ENCODE assay signal across 8 cellular contexts in the genomic region with DNA sequence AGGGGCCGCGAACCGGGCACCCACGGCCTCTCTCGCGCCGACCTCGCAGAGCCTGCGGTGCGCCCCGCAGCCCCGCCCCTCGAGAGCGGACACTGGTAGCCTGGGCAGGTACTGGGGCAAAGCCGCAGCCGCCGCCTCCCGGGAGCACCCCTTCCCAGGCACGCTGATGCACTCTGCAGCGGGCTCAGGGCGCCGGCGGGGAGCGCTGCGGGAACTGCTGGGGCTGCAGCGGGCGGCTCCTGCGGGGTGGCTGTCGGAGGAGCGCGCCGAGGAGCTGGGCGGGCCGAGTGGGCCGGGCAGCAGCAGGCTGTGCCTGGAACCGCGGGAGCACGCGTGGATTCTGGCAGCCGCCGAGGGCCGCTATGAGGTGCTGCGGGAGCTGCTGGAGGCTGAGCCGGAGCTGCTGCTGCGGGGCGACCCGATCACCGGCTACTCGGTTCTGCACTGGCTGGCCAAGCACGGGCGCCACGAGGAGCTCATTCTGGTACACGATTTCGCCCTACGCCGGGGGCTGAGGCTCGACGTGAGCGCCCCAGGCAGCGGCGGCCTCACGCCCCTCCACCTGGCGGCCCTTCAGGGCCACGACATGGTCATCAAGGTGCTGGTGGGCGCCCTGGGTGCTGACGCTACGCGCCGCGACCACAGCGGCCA. TPM values are rescaled to one million over a fixed set of nuclear protein-coding genes. Genes with fewer than 3 reads are reported as not detected.
DNase-seq lines count a peak whose midpoint lies in the region; ATAC-seq, FAIRE-seq and TF ChIP-seq lines count a peak whose summit lies in the region.

No MANE protein-coding gene starts in this region.

- 0% methylated on average over 28 of the region's 71 CpGs; no CpG with 5 or more reads in 1 of the 2 donors for WGBS in body of pancreas, 2 donors

- FAIRE-seq in GM12891 (lab: Jason Lieb, UNC), result no peak

- intact Hi-C loops in body of pancreas (cut with DNase I), result no loop called here
- intact Hi-C loops in left colon (cut with DNase I, micrococcal nuclease), result no loop called here

- H3K27me3 Mint-ChIP-seq in stimulated activated naive B cell treated with anti-CD40 and anti-IgM and Interleukin-4, amounts not matched to agents 10 μg/mL and 1 μg/mL and 100 μg/mL, for 72 hours, result no peaks in the 10 kb centered on the region

- peaks cover 3 to 5% of the 10 kb centered on the region in 2 donors for H3K36me3 Mint-ChIP-seq in stimulated activated naive B cell treated with anti-CD40 and anti-IgM and Interleukin-4, amounts not matched to agents 10 μg/mL and 1 μg/mL and 100 μg/mL, for 72 hours

- no peak for TF ChIP-seq POLR2A in body of pancreas (IDR thresholded peaks at IDR 0.05)
- no peak for TF ChIP-seq POLR2A in GM12891 (IDR thresholded peaks at IDR 0.05; ENCODE audit: low read depth, low read length)

- H3K27ac Mint-ChIP-seq in stimulated activated naive B cell treated with anti-CD40 and anti-IgM and Interleukin-4, amounts not matched to agents 10 μg/mL and 1 μg/mL and 100 μg/mL, for 72 hours, result peak overlapping the region; percentile 92

- H3K27me3 ChIP-seq in RWPE2 (ENCODE audit: insufficient read depth, poor library complexity, severe bottlenecking), result no peaks in the 10 kb centered on the region
- H3K27me3 ChIP-seq in body of pancreas, result no peaks in the 10 kb centered on the region

- H3K9me3 ChIP-seq in RWPE2 (ENCODE audit: severe bottlenecking) (no peaks in the 10 kb centered on the region), body of pancreas (no peaks in the 10 kb centered on the region)

- H3K27ac ChIP-seq in RWPE2 (ENCODE audit: poor library complexity, severe bottlenecking), result no peak overlapping the region
- H3K27ac ChIP-seq in body of pancreas, result peak overlapping the region in 3 of 4 donors; percentile 47 to 66 (median 48)

- H3K36me3 ChIP-seq in RWPE2 (ENCODE audit: low read depth) (no peaks in the 10 kb centered on the region), body of pancreas (replicated peaks in 1 of 2; ENCODE audit: insufficient read depth in 1 of 2, low read depth in 2 of 2) (no peaks in the 10 kb centered on the region)

- H3K4me3 Mint-ChIP-seq in stimulated activated naive B cell treated with anti-CD40 and anti-IgM and Interleukin-4, amounts not matched to agents 10 μg/mL and 1 μg/mL and 100 μg/mL, for 72 hours, result peak overlapping the region; percentile 85 to 90

- DNase-seq in GM03348 (ENCODE audit: low spot score) (peak; percentile 38), RWPE2 (ENCODE audit: low spot score) (no peak), body of pancreas (peak in 3 of 4 donors; percentile 22 to 40 (median 31)), left colon (peak; percentile 48 to 65), NOMO-1 treated with dmso at 0.1 percent for 144 hours (lab: John Stamatoyannopoulos, UW; ENCODE audit: unreplicated experiment) (no peak), GM12891 (ENCODE audit: insufficient read length, low spot score) (no peak)
- DNase-seq in stimulated activated naive B cell treated with anti-CD40 and anti-IgM and Interleukin-4, amounts not matched to agents 10 μg/mL and 1 μg/mL and 100 μg/mL, for 72 hours, result no peak

- ATAC-seq in RWPE2 (ENCODE audit: low read depth) (peak; percentile 62), body of pancreas (peak; percentile 60), left colon (peak; percentile 66), HG02884 (IDR thresholded peaks at IDR 0.05; ENCODE audit: unreplicated experiment) (no peak)
- peak; percentile 8 to 15 for ATAC-seq in stimulated activated naive B cell treated with anti-CD40 and anti-IgM and Interleukin-4, amounts not matched to agents 10 μg/mL and 1 μg/mL and 100 μg/mL, for 72 hours (replicated peaks)

- TF ChIP-seq CTCF in RWPE2 (IDR thresholded peaks at IDR 0.05; ENCODE audit: poor library complexity, severe bottlenecking) (no peak), body of pancreas (IDR thresholded peaks at IDR 0.05) (no peak)

- H3K4me3 ChIP-seq in RWPE2 (ENCODE audit: severe bottlenecking), result peak overlapping the region; percentile 43
- H3K4me3 ChIP-seq in body of pancreas, result peak overlapping the region in 1 of 2 donors; percentile 25

- H3K4me1 Mint-ChIP-seq in stimulated activated naive B cell treated with anti-CD40 and anti-IgM and Interleukin-4, amounts not matched to agents 10 μg/mL and 1 μg/mL and 100 μg/mL, for 72 hours, result peaks cover 49 to 71% of the 10 kb centered on the region in 2 donors

- H3K9me3 Mint-ChIP-seq in stimulated activated naive B cell treated with anti-CD40 and anti-IgM and Interleukin-4, amounts not matched to agents 10 μg/mL and 1 μg/mL and 100 μg/mL, for 72 hours, result no peaks in the 10 kb centered on the region

- H3K4me1 ChIP-seq in RWPE2 (ENCODE audit: insufficient read depth, poor library complexity, severe bottlenecking) (no peaks in the 10 kb centered on the region), body of pancreas (peaks cover 23% of the 10 kb centered on the region)

TF ChIP-seq in GM12891, 5 proteins besides CTCF, POLR2A, EP300 and RAD21:
- no peak for TF ChIP-seq PAX5 (IDR thresholded peaks at IDR 0.05; ENCODE audit: insufficient read depth, low read length, severe bottlenecking)
- TF ChIP-seq POLR2AphosphoS5 (IDR thresholded peaks at IDR 0.05; ENCODE audit: low read depth, low read length), result no peak
- TF ChIP-seq POU2F2 (IDR thresholded peaks at IDR 0.05; ENCODE audit: low read depth, low read length), result no peak
- no peak for TF ChIP-seq TAF1 (IDR thresholded peaks at IDR 0.05; ENCODE audit: low read depth, low read length)
- TF ChIP-seq SPI1 (IDR thresholded peaks at IDR 0.05; ENCODE audit: low read depth, low read length), result no peak

RNA-seq across cellular contexts. Expression of a gene that starts 0.4 kb away (rescaled TPM):
- total RNA-seq in body of pancreas (1 to 10 TPM in 1 of 2 donors, not detected in 1; 2.6 TPM), left colon (1 to 10 TPM; 3.0 to 3.5 TPM)
- polyA plus RNA-seq in GM12891 (2012; ENCODE audit: low read depth, missing spikeins), result 1.5 TPM

RNA-seq across cellular contexts. Expression of a gene that starts 32.6 kb away (rescaled TPM):
- total RNA-seq in body of pancreas, result 100 to 1,000 TPM; 497 to 592 TPM
- total RNA-seq in left colon, result 1,000 to 10,000 TPM; 1,215 to 1,372 TPM
- polyA plus RNA-seq in GM12891 (2012; ENCODE audit: low read depth, missing spikeins), result 9,560 TPM

Comparison
In these comparisons a context has a peak if more than half of its experiments do, and no peak if none do; other contexts are left out.
1. DNase-seq: peak in GM03348 (single experiment), body of pancreas (3 of 4) and left colon (2 of 2); none in RWPE2 (single experiment), stimulated activated naive B cell treated with anti-CD40 and anti-IgM and Interleukin-4, amounts not matched to agents 10 μg/mL and 1 μg/mL and 100 μg/mL, for 72 hours (single experiment), NOMO-1 treated with dmso at 0.1 percent for 144 hours (single experiment) and GM12891 (single experiment).